In genomic region chr5:151565971-151566370, GRCh38 we compare ENCODE assay signal across 36 cellular contexts. TPM values are rescaled to one million over a fixed set of nuclear protein-coding genes. Genes with fewer than 3 reads are reported as not detected.
"Had no signal": no experiment of that assay in that cellular context is flagged by ENCODE, and none has a peak within 500 bp of the region (broad histone marks: within the 10 kb centered on the region; RNA-seq: fewer than 3 reads in every experiment).

No MANE protein-coding gene starts in this region.

- DNase-seq: Karpas-422, Kasumi-1, KG1, MG63, MM.1S, MV-4-11, NCI-H1048, NCI-H1092, NCI-H1092 treated with DMSO at 0.1 percent for 48 hours, NCI-H1105, NCI-H1105 treated with DMSO at 0.1 percent for 48 hours, NCI-H1417, NCI-H1417 treated with DMSO at 0.1 percent for 48 hours, NCI-H1436, NCI-H1436 treated with DMSO at 0.1 percent for 48 hours, NCI-H146, NCI-H1694, NCI-H1694 treated with DMSO at 0.1 percent for 48 hours, NCI-H187, NCI-H187 treated with DMSO at 0.1 percent for 48 hours, NCI-H1930, NCI-H2029, NCI-H2029 treated with DMSO at 0.1 percent for 48 hours, NCI-H2081, NCI-H2081 treated with DMSO at 0.1 percent for 48 hours, NCI-H2107, NCI-H2171, NCI-H2171 treated with DMSO at 0.1 percent for 48 hours, NCI-H2227 treated with DMSO at 0.1 percent for 48 hours, NCI-H226, NCI-H345, NCI-H446, NCI-H446 treated with DMSO at 0.1 percent for 48 hours had no signal

- H3K27ac ChIP-seq: KMS-11 had no signal

- H3K36me3 ChIP-seq: MG63 had no signal

- H3K4me3 ChIP-seq: MG63 had no signal

RNA-seq across cellular contexts. Expression of gene FAT2, which starts 25.2 kb away (rescaled TPM):
- total RNA-seq: LHCN-M2, NCI-H460 had no signal
